ENCODE assay signal across 17 cellular contexts in the genomic region with DNA sequence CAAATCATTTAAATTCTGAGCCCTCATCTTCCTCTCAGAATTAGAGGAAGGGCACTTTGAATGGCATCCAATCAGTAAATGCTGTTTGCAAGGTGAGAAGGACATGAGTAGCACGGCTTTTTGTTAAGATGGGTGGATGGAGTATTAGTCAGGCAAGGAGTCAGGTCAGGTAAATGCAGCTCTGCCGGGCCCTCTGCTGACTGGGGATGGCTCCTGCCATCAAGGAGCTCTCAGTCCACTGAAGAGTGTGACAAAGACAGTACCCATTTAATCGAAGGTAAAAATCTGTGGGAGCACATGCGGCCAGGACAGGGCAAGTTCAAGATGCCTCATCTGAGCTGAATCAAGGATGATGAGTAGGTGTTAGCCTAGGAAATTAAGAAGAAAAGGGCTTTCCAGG.
"Had no signal": no experiment of that assay in that cellular context is flagged by ENCODE, and none has a peak within 500 bp of the region (broad histone marks: within the 10 kb centered on the region; RNA-seq: fewer than 3 reads in every experiment).

No MANE protein-coding gene starts in this region.

- FAIRE-seq: endometrium had no signal

- H3K4me3 ChIP-seq: dorsolateral prefrontal cortex, esophagus muscularis mucosa, gastrocnemius medialis, mucosa of descending colon, skin epidermis, stomach had no signal

- H3K36me3 Mint-ChIP-seq: naive thymus-derived CD8-positive, alpha-beta T cell had no signal

- H3K27me3 ChIP-seq: dorsolateral prefrontal cortex, esophagus muscularis mucosa, gastrocnemius medialis had no signal

- H3K36me3 ChIP-seq: esophagus muscularis mucosa, gastrocnemius medialis, stomach had no signal

- H3K9me3 ChIP-seq: esophagus muscularis mucosa, gastrocnemius medialis, mucosa of descending colon, stomach had no signal

- H3K4me1 ChIP-seq: esophagus muscularis mucosa, gastrocnemius medialis, stomach had no signal

- ATAC-seq: gastrocnemius medialis; left colon; mucosa of descending colon; naive thymus-derived CD8-positive, alpha-beta T cell; sciatic nerve had no signal

- H3K27ac ChIP-seq: epithelial cell of prostate, esophagus muscularis mucosa, gastrocnemius medialis, skin epidermis, stomach had no signal

- H3K4me1 Mint-ChIP-seq: naive thymus-derived CD8-positive, alpha-beta T cell had no signal

- H3K4me3 Mint-ChIP-seq: naive thymus-derived CD8-positive, alpha-beta T cell had no signal

- H3K27ac Mint-ChIP-seq: naive thymus-derived CD8-positive, alpha-beta T cell had no signal

- DNase-seq: cortex of kidney; dorsolateral prefrontal cortex; effector CD8-positive, alpha-beta T cell; gastrocnemius medialis; left colon; mucosa of descending colon; naive thymus-derived CD8-positive, alpha-beta T cell; posterior cingulate gyrus; stimulated activated CD4-positive, alpha-beta T cell treated with anti-CD3 and anti-CD28 coated beads, Interleukin-2, amount 100 ng/mL, for 24 hours; stimulated activated naive CD4-positive, alpha-beta T cell; stomach; trophoblast cell had no signal
